ENCODE assay signal across 2 cellular contexts in genomic region chr12:119328111-119328510, GRCh38.
TF ChIP-seq lines count a peak whose summit lies in the region.

No MANE protein-coding gene starts in this region.

TF ChIP-seq in SK-N-SH, 30 proteins besides CTCF, POLR2A, EP300 and RAD21 (continued from another document):
- no peak for TF ChIP-seq USF1 (IDR thresholded peaks at IDR 0.05; ENCODE audit: borderline replicate concordance, low read depth)
- no peak for TF ChIP-seq FOSL2 (IDR thresholded peaks at IDR 0.05; ENCODE audit: borderline replicate concordance, low read depth)
- TF ChIP-seq TEAD4 (IDR thresholded peaks at IDR 0.05; ENCODE audit: borderline replicate concordance, insufficient read depth) = no peak
TF ChIP-seq in SK-N-SH: peak in this region for 0.

TF ChIP-seq in SK-N-SH treated with all-trans-retinoic acid at 6 μM for 48 hours, 23 proteins besides CTCF, POLR2A, EP300 and RAD21 (continued from another document):
- TF ChIP-seq CSRNP3 (CRISPR knock-in tag; IDR thresholded peaks at IDR 0.05) (no peak), SNAI2 (CRISPR knock-in tag; IDR thresholded peaks at IDR 0.05) (no peak), ISL1 (CRISPR knock-in tag; IDR thresholded peaks at IDR 0.05) (no peak), ARNTL (CRISPR knock-in tag; IDR thresholded peaks at IDR 0.05; ENCODE audit: borderline replicate concordance, low read depth) (no peak), TOX (CRISPR knock-in tag; IDR thresholded peaks at IDR 0.05; ENCODE audit: borderline replicate concordance) (no peak), ZFP30 (CRISPR knock-in tag; IDR thresholded peaks at IDR 0.05) (no peak), ZNF70 (CRISPR knock-in tag; IDR thresholded peaks at IDR 0.05) (no peak), TSHZ2 (CRISPR knock-in tag; IDR thresholded peaks at IDR 0.05) (no peak), ESRRG (CRISPR knock-in tag; IDR thresholded peaks at IDR 0.05) (no peak), PPARA (CRISPR knock-in tag; IDR thresholded peaks at IDR 0.05; ENCODE audit: borderline replicate concordance) (no peak), GLIS3 (CRISPR knock-in tag; IDR thresholded peaks at IDR 0.05) (no peak), TCF4 (CRISPR knock-in tag; IDR thresholded peaks at IDR 0.05; ENCODE audit: borderline replicate concordance) (no peak), PATZ1 (CRISPR knock-in tag; IDR thresholded peaks at IDR 0.05; ENCODE audit: borderline replicate concordance) (no peak), ZFP3 (CRISPR knock-in tag; IDR thresholded peaks at IDR 0.05) (no peak)
